Comparison of ENCODE assay signal across 1 cellular context in the genomic region with DNA sequence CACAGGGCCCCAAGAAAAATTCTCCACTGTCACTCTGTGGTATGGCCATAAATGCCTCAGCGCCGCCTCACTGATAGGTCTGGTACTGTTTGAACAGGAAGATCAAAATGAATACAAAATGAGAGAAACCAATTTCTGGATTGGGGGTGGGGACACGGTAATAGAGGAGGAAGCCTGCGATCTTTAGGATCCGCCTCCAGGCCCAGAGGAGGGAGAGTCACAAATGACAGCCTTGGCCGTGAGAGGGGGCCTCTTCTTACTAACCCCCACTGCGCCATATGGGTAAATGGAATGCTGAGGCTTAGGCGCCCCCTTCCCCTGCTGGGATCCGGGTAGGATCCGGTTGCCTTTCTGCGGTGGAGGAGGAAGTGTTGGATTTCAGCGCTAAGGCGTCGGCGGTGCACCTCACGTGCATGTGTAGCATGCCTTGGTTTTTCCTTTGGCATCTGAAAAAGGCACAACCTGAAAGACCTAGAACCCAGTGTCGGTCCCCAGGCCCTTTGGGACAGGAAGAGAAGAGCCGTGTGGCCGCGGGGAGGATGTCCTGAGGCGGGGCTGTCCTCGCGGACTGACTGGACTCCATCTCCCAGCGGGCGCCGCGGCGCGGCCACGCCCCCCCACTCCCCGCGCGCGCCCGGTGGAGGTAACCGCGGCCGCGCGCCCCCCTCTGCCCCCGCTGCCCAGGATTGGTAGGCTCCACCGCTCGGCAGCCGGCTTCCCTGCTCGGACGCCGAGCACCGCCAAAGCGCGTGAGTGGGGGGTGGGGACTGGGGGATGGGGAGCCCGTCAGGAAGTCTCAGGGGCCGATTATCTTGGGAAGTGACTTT.
TF ChIP-seq lines count a peak whose summit lies in the region.

No MANE protein-coding gene starts in this region.

TF ChIP-seq in HepG2, 621 proteins besides CTCF, POLR2A, EP300 and RAD21 (continued from another document and continues in another):
- TF ChIP-seq DBP (CRISPR knock-in tag; IDR thresholded peaks at IDR 0.05; ENCODE audit: not compliant biosample characterization) (no peak), ZNF234 (CRISPR knock-in tag; conservative IDR thresholded peaks at IDR 0.05) (no peak), ZNF407 (CRISPR knock-in tag; IDR thresholded peaks at IDR 0.05; ENCODE audit: not compliant biosample characterization) (no peak), USF2 (IDR thresholded peaks at IDR 0.05; ENCODE audit: low read depth, low read length) (no peak), USF2 (CRISPR knock-in tag; IDR thresholded peaks at IDR 0.05; ENCODE audit: borderline replicate concordance) (peak; percentile 41; the same call in 1 of the 2 replicates), SETDB1 (CRISPR knock-in tag; IDR thresholded peaks at IDR 0.05; ENCODE audit: borderline replicate concordance) (no peak), ZNF660 (CRISPR knock-in tag; IDR thresholded peaks at IDR 0.05; ENCODE audit: borderline replicate concordance, low read depth) (no peak), ZNF136 (CRISPR knock-in tag; IDR thresholded peaks at IDR 0.05; ENCODE audit: low read depth) (0 out of 2 replicates have a peak, but pooled peaks have one; percentile 63), ZNF563 (CRISPR knock-in tag; IDR thresholded peaks at IDR 0.05) (no peak), FOSL1 (CRISPR knock-in tag; IDR thresholded peaks at IDR 0.05; ENCODE audit: borderline replicate concordance) (no peak), TEAD2 (CRISPR knock-in tag; IDR thresholded peaks at IDR 0.05) (no peak), PRDM4 (CRISPR knock-in tag; IDR thresholded peaks at IDR 0.05; ENCODE audit: borderline replicate concordance) (no peak), SMARCE1 (IDR thresholded peaks at IDR 0.05; ENCODE audit: borderline replicate concordance) (no peak), SKIL (CRISPR knock-in tag; IDR thresholded peaks at IDR 0.05; ENCODE audit: borderline replicate concordance) (no peak), ZNF615 (CRISPR knock-in tag; IDR thresholded peaks at IDR 0.05; ENCODE audit: borderline replicate concordance) (no peak), ZNF773 (CRISPR knock-in tag; IDR thresholded peaks at IDR 0.05; ENCODE audit: borderline replicate concordance) (no peak), ZNF883 (CRISPR knock-in tag; IDR thresholded peaks at IDR 0.05; ENCODE audit: not compliant biosample characterization) (no peak), SNAI1 (CRISPR knock-in tag; IDR thresholded peaks at IDR 0.05; ENCODE audit: borderline replicate concordance) (no peak)
- TF ChIP-seq, protein P1, sequence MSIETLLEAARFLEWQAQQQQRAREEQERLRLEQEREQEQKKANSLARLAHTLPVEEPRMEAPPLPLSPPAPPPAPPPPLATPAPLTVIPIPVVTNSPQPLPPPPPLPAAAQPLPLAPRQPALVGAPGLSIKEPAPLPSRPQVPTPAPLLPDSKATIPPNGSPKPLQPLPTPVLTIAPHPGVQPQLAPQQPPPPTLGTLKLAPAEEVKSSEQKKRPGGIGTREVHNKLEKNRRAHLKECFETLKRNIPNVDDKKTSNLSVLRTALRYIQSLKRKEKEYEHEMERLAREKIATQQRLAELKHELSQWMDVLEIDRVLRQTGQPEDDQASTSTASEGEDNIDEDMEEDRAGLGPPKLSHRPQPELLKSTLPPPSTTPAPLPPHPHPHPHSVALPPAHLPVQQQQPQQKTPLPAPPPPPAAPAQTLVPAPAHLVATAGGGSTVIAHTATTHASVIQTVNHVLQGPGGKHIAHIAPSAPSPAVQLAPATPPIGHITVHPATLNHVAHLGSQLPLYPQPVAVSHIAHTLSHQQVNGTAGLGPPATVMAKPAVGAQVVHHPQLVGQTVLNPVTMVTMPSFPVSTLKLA (IDR thresholded peaks at IDR 0.05), result no peak; the same call in 1 of the 2 replicates
- TF ChIP-seq, protein P2, sequence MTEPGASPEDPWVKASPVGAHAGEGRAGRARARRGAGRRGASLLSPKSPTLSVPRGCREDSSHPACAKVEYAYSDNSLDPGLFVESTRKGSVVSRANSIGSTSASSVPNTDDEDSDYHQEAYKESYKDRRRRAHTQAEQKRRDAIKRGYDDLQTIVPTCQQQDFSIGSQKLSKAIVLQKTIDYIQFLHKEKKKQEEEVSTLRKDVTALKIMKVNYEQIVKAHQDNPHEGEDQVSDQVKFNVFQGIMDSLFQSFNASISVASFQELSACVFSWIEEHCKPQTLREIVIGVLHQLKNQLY (CRISPR knock-in tag; IDR thresholded peaks at IDR 0.05), result no peak; the same call in 1 of the 2 replicates
- TF ChIP-seq, protein P3, sequence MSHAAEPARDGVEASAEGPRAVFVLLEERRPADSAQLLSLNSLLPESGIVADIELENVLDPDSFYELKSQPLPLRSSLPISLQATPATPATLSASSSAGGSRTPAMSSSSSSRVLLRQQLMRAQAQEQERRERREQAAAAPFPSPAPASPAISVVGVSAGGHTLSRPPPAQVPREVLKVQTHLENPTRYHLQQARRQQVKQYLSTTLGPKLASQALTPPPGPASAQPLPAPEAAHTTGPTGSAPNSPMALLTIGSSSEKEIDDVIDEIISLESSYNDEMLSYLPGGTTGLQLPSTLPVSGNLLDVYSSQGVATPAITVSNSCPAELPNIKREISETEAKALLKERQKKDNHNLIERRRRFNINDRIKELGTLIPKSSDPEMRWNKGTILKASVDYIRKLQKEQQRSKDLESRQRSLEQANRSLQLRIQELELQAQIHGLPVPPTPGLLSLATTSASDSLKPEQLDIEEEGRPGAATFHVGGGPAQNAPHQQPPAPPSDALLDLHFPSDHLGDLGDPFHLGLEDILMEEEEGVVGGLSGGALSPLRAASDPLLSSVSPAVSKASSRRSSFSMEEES (CRISPR knock-in tag; IDR thresholded peaks at IDR 0.05), result no peak; the same call in none of the 2 replicates
